Comparison of ENCODE assay signal across 1 cellular context in the genomic region with DNA sequence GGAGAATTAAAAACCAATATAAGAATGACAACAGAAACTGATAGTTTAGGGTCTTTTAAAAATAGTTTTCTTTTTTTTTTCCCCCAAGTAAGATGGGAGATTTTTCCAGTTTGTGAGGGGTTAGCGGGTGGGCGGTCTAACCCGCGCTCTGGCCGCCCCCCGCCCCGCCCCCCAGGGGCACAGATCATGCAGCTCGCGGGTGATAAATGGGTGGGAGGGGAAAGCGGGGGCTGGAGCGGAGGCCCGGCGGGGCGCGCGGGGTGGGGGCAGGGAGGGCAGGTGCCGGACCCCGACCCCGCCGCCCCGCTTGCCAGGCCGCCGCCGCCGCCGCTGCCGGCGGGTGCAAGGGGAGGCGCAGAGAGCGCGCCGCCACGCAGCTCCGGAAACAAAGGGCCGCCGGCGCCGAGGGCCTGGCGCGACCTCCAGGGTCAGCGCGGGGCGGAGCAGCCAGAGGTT.
TF ChIP-seq lines count a peak whose summit lies in the region.

No MANE protein-coding gene starts in this region.

TF ChIP-seq in HepG2, 621 proteins besides CTCF, POLR2A, EP300 and RAD21 (continued from another document):
- TF ChIP-seq CHD4 (IDR thresholded peaks at IDR 0.05; ENCODE audit: borderline replicate concordance, low read length) (0 out of 2 replicates have a peak, but pooled peaks have one; percentile 34), CHCHD3 (CRISPR knock-in tag; IDR thresholded peaks at IDR 0.05) (peak; percentile 57; the same call in 1 of the 2 replicates), ZNF180 (CRISPR knock-in tag; IDR thresholded peaks at IDR 0.05; ENCODE audit: borderline replicate concordance, low read depth) (no peak), ZNF883 (CRISPR knock-in tag; IDR thresholded peaks at IDR 0.05; ENCODE audit: not compliant biosample characterization) (no peak), CCDC6 (CRISPR knock-in tag; IDR thresholded peaks at IDR 0.05) (peak; percentile 84; the same call in 1 of the 2 replicates), ZNF296 (CRISPR knock-in tag; conservative IDR thresholded peaks at IDR 0.05) (no peak), TCF12 (IDR thresholded peaks at IDR 0.05) (no peak), TCF12 (CRISPR knock-in tag; IDR thresholded peaks at IDR 0.05) (0 out of 2 replicates have a peak, but pooled peaks have one; percentile 82), ZFP82 (CRISPR knock-in tag; IDR thresholded peaks at IDR 0.05; ENCODE audit: borderline replicate concordance) (0 out of 2 replicates have a peak, but pooled peaks have one; percentile 49), SP5 (CRISPR knock-in tag; IDR thresholded peaks at IDR 0.05; ENCODE audit: borderline replicate concordance, low read depth) (peak; percentile 99), ETV5 (CRISPR knock-in tag; IDR thresholded peaks at IDR 0.05; ENCODE audit: borderline replicate concordance) (peak; percentile 84), MTF2 (CRISPR knock-in tag; IDR thresholded peaks at IDR 0.05; ENCODE audit: borderline replicate concordance) (no peak)
- TF ChIP-seq, protein P1, sequence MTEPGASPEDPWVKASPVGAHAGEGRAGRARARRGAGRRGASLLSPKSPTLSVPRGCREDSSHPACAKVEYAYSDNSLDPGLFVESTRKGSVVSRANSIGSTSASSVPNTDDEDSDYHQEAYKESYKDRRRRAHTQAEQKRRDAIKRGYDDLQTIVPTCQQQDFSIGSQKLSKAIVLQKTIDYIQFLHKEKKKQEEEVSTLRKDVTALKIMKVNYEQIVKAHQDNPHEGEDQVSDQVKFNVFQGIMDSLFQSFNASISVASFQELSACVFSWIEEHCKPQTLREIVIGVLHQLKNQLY (CRISPR knock-in tag; IDR thresholded peaks at IDR 0.05): peak; percentile 70
- TF ChIP-seq, protein P2, sequence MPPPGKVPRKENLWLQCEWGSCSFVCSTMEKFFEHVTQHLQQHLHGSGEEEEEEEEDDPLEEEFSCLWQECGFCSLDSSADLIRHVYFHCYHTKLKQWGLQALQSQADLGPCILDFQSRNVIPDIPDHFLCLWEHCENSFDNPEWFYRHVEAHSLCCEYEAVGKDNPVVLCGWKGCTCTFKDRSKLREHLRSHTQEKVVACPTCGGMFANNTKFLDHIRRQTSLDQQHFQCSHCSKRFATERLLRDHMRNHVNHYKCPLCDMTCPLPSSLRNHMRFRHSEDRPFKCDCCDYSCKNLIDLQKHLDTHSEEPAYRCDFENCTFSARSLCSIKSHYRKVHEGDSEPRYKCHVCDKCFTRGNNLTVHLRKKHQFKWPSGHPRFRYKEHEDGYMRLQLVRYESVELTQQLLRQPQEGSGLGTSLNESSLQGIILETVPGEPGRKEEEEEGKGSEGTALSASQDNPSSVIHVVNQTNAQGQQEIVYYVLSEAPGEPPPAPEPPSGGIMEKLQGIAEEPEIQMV (CRISPR knock-in tag; IDR thresholded peaks at IDR 0.05; ENCODE audit: low read depth): no peak
- TF ChIP-seq, protein P3, sequence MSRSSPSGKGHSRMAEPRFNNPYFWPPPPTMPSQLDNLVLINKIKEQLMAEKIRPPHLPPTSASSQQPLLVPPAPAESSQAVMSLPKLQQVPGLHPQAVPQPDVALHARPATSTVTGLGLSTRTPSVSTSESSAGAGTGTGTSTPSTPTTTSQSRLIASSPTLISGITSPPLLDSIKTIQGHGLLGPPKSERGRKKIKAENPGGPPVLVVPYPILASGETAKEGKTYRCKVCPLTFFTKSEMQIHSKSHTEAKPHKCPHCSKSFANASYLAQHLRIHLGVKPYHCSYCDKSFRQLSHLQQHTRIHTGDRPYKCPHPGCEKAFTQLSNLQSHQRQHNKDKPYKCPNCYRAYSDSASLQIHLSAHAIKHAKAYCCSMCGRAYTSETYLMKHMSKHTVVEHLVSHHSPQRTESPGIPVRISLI (CRISPR knock-in tag; IDR thresholded peaks at IDR 0.05; ENCODE audit: borderline replicate concordance): no peak
- TF ChIP-seq, protein P4, sequence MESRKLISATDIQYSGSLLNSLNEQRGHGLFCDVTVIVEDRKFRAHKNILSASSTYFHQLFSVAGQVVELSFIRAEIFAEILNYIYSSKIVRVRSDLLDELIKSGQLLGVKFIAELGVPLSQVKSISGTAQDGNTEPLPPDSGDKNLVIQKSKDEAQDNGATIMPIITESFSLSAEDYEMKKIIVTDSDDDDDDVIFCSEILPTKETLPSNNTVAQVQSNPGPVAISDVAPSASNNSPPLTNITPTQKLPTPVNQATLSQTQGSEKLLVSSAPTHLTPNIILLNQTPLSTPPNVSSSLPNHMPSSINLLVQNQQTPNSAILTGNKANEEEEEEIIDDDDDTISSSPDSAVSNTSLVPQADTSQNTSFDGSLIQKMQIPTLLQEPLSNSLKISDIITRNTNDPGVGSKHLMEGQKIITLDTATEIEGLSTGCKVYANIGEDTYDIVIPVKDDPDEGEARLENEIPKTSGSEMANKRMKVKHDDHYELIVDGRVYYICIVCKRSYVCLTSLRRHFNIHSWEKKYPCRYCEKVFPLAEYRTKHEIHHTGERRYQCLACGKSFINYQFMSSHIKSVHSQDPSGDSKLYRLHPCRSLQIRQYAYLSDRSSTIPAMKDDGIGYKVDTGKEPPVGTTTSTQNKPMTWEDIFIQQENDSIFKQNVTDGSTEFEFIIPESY (CRISPR knock-in tag; IDR thresholded peaks at IDR 0.05): 0 out of 2 replicates have a peak, but pooled peaks have one; percentile 10
TF ChIP-seq in HepG2: peak in this region for 50.
